8 cellular contexts compared by ENCODE assay signal in the genomic region with DNA sequence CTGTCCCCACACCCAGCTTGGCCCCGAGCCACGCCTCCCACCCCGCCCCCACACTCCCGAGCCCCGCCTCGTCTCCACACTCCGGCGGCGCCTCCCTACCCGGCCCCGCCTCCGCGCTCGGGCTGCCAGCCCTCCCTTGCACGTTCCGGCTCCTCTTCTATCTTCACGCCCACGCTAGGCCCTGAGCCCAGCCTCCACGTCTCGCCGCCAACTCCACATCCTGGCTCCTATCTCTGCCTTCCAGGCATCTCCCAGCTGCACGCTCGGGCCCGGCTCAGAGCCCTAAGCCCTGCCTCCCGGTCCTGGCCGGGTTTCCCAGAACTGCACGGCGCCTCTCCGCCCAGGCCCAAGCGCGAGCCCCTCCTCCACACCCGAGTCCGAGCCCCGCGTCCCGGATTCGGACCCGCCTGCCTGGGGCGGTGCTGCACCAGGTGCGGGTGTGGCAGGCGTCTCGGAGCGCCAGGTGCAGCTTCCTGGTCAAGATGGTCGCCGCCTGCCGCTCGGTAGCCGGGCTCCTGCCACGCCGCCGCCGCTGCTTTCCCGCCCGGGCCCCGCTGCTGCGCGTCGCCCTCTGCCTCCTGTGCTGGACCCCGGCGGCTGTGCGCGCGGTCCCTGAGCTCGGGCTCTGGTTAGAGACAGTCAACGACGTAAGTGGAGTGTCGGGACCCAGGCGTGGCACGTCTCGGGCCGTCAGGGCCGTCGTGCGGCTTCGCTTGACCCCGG. TPM values are rescaled to one million over a fixed set of nuclear protein-coding genes. Genes with fewer than 3 reads are reported as not detected.
DNase-seq lines count a peak whose midpoint lies in the region; ATAC-seq and TF ChIP-seq lines count a peak whose summit lies in the region.

TSS of gene TMEM87B (plus strand) at position 160 of the 723 bp plus-strand sequence. CDS start at position 483, 323 bp downstream.

- H3K36me3 ChIP-seq in BLaER1 (peaks cover 12% of the 10 kb centered on the region), left lung (peaks cover 0 to 8% of the 10 kb centered on the region in 2 donors)

- H3K9me3 ChIP-seq in BLaER1 (no peaks in the 10 kb centered on the region), left lung (no peaks in the 10 kb centered on the region)

- TF ChIP-seq CTCF in left lung (IDR thresholded peaks at IDR 0.05), result no peak

- peak within 1 kb of the TSS; percentile 82 for H3K4me3 ChIP-seq in BLaER1
- peak within 1 kb of the TSS; percentile 96 to 97 for H3K4me3 ChIP-seq in left lung

- H3K27me3 ChIP-seq in BLaER1, result no peaks in the 10 kb centered on the region
- no peaks in the 10 kb centered on the region for H3K27me3 ChIP-seq in left lung

- H3K4me1 ChIP-seq in BLaER1 (peaks cover 28% of the 10 kb centered on the region), left lung (peaks cover 8 to 43% of the 10 kb centered on the region in 2 donors)

- intact Hi-C loops in left lung (cut with DNase I), result no loop called here

- H3K9ac ChIP-seq in BLaER1, result peak within 1 kb of the TSS; percentile 85

- DNase-seq in GM19240 (ENCODE audit: insufficient read length, low spot score) (peak; percentile 59), NCI-H524 treated with DMSO at 0.1 percent for 48 hours (lab: John Stamatoyannopoulos, UW) (peak; percentile 64), cortex of kidney (lab: John Stamatoyannopoulos, UW) (peak; percentile 85), left lung (peak; percentile 100)
- peak; percentile 98 to 99 for DNase-seq in activated CD4-positive, alpha-beta T cell treated with anti-CD3 and anti-CD28 coated beads for 4 hours
- DNase-seq in stimulated activated CD4-positive, alpha-beta T cell treated with anti-CD3 and anti-CD28 coated beads, Interleukin-4, amount 100 ng/mL, for 1 hour, result peak; percentile 97

- peak within 1 kb of the TSS; percentile 91 for H3K4me2 ChIP-seq in BLaER1

- peak; percentile 47 for ATAC-seq in HG03457 (IDR thresholded peaks at IDR 0.05; ENCODE audit: unreplicated experiment)
- peak; percentile 79 for ATAC-seq in left lung

- H4K20me1 ChIP-seq in BLaER1, result peaks cover 7% of the 10 kb centered on the region; the same call in 1 of the 2 replicates

- peak within 1 kb of the TSS; percentile 86 for H3K27ac ChIP-seq in BLaER1
- peak within 1 kb of the TSS; percentile 99 for H3K27ac ChIP-seq in left lung

RNA-seq across cellular contexts. Expression of gene TMEM87B, which starts in this region (rescaled TPM):
- total RNA-seq in left lung, result 10 to 100 TPM; 32.2 to 36.8 TPM

Comparison
In these comparisons a context has a peak if more than half of its experiments do, and no peak if none do; other contexts are left out.
1. Peak in every context shown above with its lines: DNase-seq, ATAC-seq, H3K4me3 ChIP-seq and H3K27ac ChIP-seq.